26 cellular contexts compared by ENCODE assay signal in the genomic region with DNA sequence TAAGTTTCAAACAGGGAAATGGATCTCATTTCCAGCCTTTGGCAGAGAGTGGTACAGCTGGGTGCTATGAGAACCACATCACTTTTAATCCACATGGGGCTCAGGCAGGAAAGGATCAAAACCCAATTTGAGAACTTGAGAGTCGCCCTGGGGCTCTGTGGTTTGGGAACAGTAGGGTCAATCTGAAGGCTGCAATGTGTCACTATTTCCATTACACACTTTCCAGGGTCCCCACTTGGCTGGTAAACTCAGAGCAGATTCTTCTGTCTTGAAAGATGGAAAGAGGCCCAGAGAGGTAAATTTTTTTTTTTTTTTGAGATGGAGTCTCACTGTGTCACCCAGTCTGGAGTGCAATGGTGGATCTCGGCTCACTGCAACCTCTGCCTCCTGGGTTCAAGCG. TPM values are rescaled to one million over a fixed set of nuclear protein-coding genes. Genes with fewer than 3 reads are reported as not detected.
DNase-seq lines count a peak whose midpoint lies in the region; ATAC-seq and TF ChIP-seq lines count a peak whose summit lies in the region.
"Had no signal": no experiment of that assay in that cellular context is flagged by ENCODE, and none has a peak within 500 bp of the region (broad histone marks: within the 10 kb centered on the region; RNA-seq: fewer than 3 reads in every experiment).

No MANE protein-coding gene starts in this region.

- H3K27ac ChIP-seq in cardiac muscle cell (peak overlapping the region; percentile 27), right cardiac atrium (ENCODE audit: low read length) (no peak overlapping the region)
- H3K27ac ChIP-seq: left lung, ovary, SK-N-MC, suprapubic skin, upper lobe of right lung had no signal

- H3K27me3 ChIP-seq in cardiac muscle cell (no peaks in the 10 kb centered on the region), right cardiac atrium (ENCODE audit: control insufficient read depth, insufficient read depth) (no peaks in the 10 kb centered on the region)
- H3K27me3 ChIP-seq: ovary, suprapubic skin, upper lobe of right lung had no signal

- H3K27ac Mint-ChIP-seq in stimulated activated naive CD8-positive, alpha-beta T cell treated with anti-CD3 and anti-CD28 coated beads, Interleukin-15, amount 100 ng/mL, for 72 hours: peak overlapping the region in 1 of 2 donors; percentile 42
- H3K27ac Mint-ChIP-seq: activated T-helper 17 cell treated with anti-CD3 and anti-CD28 coated beads, Interleukin-2, amount 50 U/mL, for 72 hours; mesothelial cell of epicardium had no signal

- intact Hi-C loops in right cardiac atrium (cut with DNase I): loop anchor here in 1 of 4 donors (5.0 kb wide), 1 partner anchor 51 kb away; no protein-coding TSS in a partner anchor

- no peak overlapping the region for H3K4me3 Mint-ChIP-seq in stimulated activated naive CD8-positive, alpha-beta T cell treated with anti-CD3 and anti-CD28 coated beads, Interleukin-15, amount 100 ng/mL, for 72 hours
- H3K4me3 Mint-ChIP-seq: activated T-helper 17 cell treated with anti-CD3 and anti-CD28 coated beads, Interleukin-2, amount 50 U/mL, for 72 hours; mesothelial cell of epicardium; naive thymus-derived CD8-positive, alpha-beta T cell had no signal

- no peaks in the 10 kb centered on the region for H3K27me3 Mint-ChIP-seq in stimulated activated naive CD8-positive, alpha-beta T cell treated with anti-CD3 and anti-CD28 coated beads, Interleukin-15, amount 100 ng/mL, for 72 hours
- H3K27me3 Mint-ChIP-seq: activated T-helper 17 cell treated with anti-CD3 and anti-CD28 coated beads, Interleukin-2, amount 50 U/mL, for 72 hours had no signal

- TF ChIP-seq CTCF in cardiac muscle cell (IDR thresholded peaks at IDR 0.05; ENCODE audit: low read depth, low read length): no peak

- H3K4me1 ChIP-seq in cardiac muscle cell (ENCODE audit: low read depth): peaks cover 27% of the 10 kb centered on the region
- H3K4me1 ChIP-seq in right cardiac atrium (ENCODE audit: control insufficient read depth, insufficient read depth, low read length): no peaks in the 10 kb centered on the region
- H3K4me1 ChIP-seq: left lung, suprapubic skin, upper lobe of right lung had no signal

- ATAC-seq in right cardiac atrium: no peak
- peak; percentile 55 for ATAC-seq in stimulated activated naive CD8-positive, alpha-beta T cell treated with anti-CD3 and anti-CD28 coated beads, Interleukin-15, amount 100 ng/mL, for 72 hours
- no peak for ATAC-seq in GM19351 (IDR thresholded peaks at IDR 0.05; ENCODE audit: unreplicated experiment)
- ATAC-seq: activated T-helper 17 cell treated with anti-CD3 and anti-CD28 coated beads, Interleukin-2, amount 50 U/mL, for 72 hours; HepG2; left lung; naive thymus-derived CD8-positive, alpha-beta T cell; upper lobe of right lung had no signal

- H3K36me3 ChIP-seq in cardiac muscle cell: no peaks in the 10 kb centered on the region
- H3K36me3 ChIP-seq: left lung, ovary, suprapubic skin, upper lobe of right lung had no signal

- H3K9me3 Mint-ChIP-seq in stimulated activated naive CD8-positive, alpha-beta T cell treated with anti-CD3 and anti-CD28 coated beads, Interleukin-15, amount 100 ng/mL, for 72 hours: no peaks in the 10 kb centered on the region
- H3K9me3 Mint-ChIP-seq: activated T-helper 17 cell treated with anti-CD3 and anti-CD28 coated beads, Interleukin-2, amount 50 U/mL, for 72 hours; mesothelial cell of epicardium; naive thymus-derived CD8-positive, alpha-beta T cell had no signal

- H3K9me3 ChIP-seq in cardiac muscle cell (ENCODE audit: low read depth) (no peaks in the 10 kb centered on the region), right cardiac atrium (ENCODE audit: control insufficient read depth, low read length) (no peaks in the 10 kb centered on the region)
- H3K9me3 ChIP-seq: left lung, ovary, suprapubic skin, upper lobe of right lung had no signal

- no peak overlapping the region for H3K4me3 ChIP-seq in cardiac muscle cell
- no peak overlapping the region for H3K4me3 ChIP-seq in right cardiac atrium (ENCODE audit: low read length)
- H3K4me3 ChIP-seq: left lung, ovary, SK-N-MC, smooth muscle cell, suprapubic skin, upper lobe of right lung had no signal

- peaks cover 13% of the 10 kb centered on the region for H3K4me1 Mint-ChIP-seq in stimulated activated naive CD8-positive, alpha-beta T cell treated with anti-CD3 and anti-CD28 coated beads, Interleukin-15, amount 100 ng/mL, for 72 hours
- H3K4me1 Mint-ChIP-seq: activated T-helper 17 cell treated with anti-CD3 and anti-CD28 coated beads, Interleukin-2, amount 50 U/mL, for 72 hours; naive thymus-derived CD8-positive, alpha-beta T cell had no signal

- DNase-seq in cardiac muscle cell (ENCODE audit: low read depth in 1 of 2, low spot score in 1 of 2) (no peak), right cardiac atrium (no peak), M059J (ENCODE audit: low read depth) (peak; percentile 83), fibroblast of gingiva (ENCODE audit: low read depth) (peak; percentile 35), mucosa of gallbladder (ENCODE audit: low spot score) (no peak)
- no peak for DNase-seq in stimulated activated naive CD8-positive, alpha-beta T cell treated with anti-CD3 and anti-CD28 coated beads, Interleukin-15, amount 100 ng/mL, for 72 hours
- DNase-seq: activated CD4-positive, alpha-beta T cell treated with anti-CD3 and anti-CD28 coated beads for 1 hour; cerebellar nuclear complex; Kasumi-1; left lung; naive thymus-derived CD8-positive, alpha-beta T cell; NCI-H146; NCI-H2107; NCI-H774; ovary; stimulated activated CD4-positive, alpha-beta T cell treated with anti-CD3 and anti-CD28 coated beads, Interleukin-2, amount 100 ng/mL, for 24 hours; upper lobe of right lung had no signal

- WGBS in right cardiac atrium: 84% methylated on average over 3 of the region's 3 CpGs

RNA-seq across cellular contexts. Expression of a gene that starts 6.7 kb away (rescaled TPM):
- total RNA-seq in cardiac muscle cell (not detected in 2 replicates), right cardiac atrium (1 to 10 TPM; 1.6 to 5.5 (median 3.6) TPM), mucosa of gallbladder (7.2 TPM)
- polyA plus RNA-seq in cardiac muscle cell (0.55 TPM in 1 of 2 replicates, not detected in the other), right cardiac atrium (10.3 TPM)
- total RNA-seq in M059J (2014; rRNA removed; shearing (Covaris generic)): not detected in 2 replicates
- total RNA-seq: activated T-helper 17 cell treated with anti-CD3 and anti-CD28 coated beads, Interleukin-2, amount 50 U/mL, for 72 hours; Daoy; HepG2; mesothelial cell of epicardium; naive thymus-derived CD8-positive, alpha-beta T cell; smooth muscle cell; suprapubic skin; T-helper 1 cell treated with Interleukin-12 subunit alpha and Interleukin-12 subunit beta and Interleukin-4 antibody, amounts not matched to agents 30 ng/mL and 1 ng/mL, for 36 hours had no signal
- polyA plus RNA-seq: HepG2 had no signal

RNA-seq across cellular contexts. Expression of a gene that starts 10.8 kb away (rescaled TPM):
- total RNA-seq in cardiac muscle cell (25.8 and 37.3 TPM in 2 replicates), right cardiac atrium (10 to 100 TPM; 35.2 to 64.0 (median 48.5) TPM), mucosa of gallbladder (17.3 TPM)
- polyA plus RNA-seq in cardiac muscle cell (14.8 and 27.0 TPM in 2 replicates), right cardiac atrium (20.8 TPM)
- 7.6 and 19.5 TPM in 2 replicates for total RNA-seq in M059J (2014; rRNA removed; shearing (Covaris generic))
- total RNA-seq: naive thymus-derived CD8-positive, alpha-beta T cell had no signal
- polyA plus RNA-seq: naive thymus-derived CD8-positive, alpha-beta T cell had no signal

RNA-seq across cellular contexts. Expression of a gene that starts 58.3 kb away (rescaled TPM):
- total RNA-seq in cardiac muscle cell: 101 and 151 TPM in 2 replicates
- 105 and 141 TPM in 2 replicates for polyA plus RNA-seq in cardiac muscle cell
- total RNA-seq in right cardiac atrium: 10 to 100 TPM; 54.8 to 73.0 (median 59.5) TPM
- polyA plus RNA-seq in right cardiac atrium: 27.7 TPM
- total RNA-seq in M059J (2014; rRNA removed; shearing (Covaris generic)): 131 and 157 TPM in 2 replicates
- total RNA-seq in mucosa of gallbladder: 72.8 TPM

Comparison
In these comparisons a context has a peak if more than half of its experiments do, and no peak if none do; other contexts are left out.
1. DNase-seq: peak in M059J (single experiment) and fibroblast of gingiva (single experiment); none in cardiac muscle cell (0 of 2), right cardiac atrium (0 of 3), stimulated activated naive CD8-positive, alpha-beta T cell treated with anti-CD3 and anti-CD28 coated beads, Interleukin-15, amount 100 ng/mL, for 72 hours (0 of 2) and mucosa of gallbladder (single experiment).